Comparison of ENCODE assay signal across 23 cellular contexts in the genomic region with DNA sequence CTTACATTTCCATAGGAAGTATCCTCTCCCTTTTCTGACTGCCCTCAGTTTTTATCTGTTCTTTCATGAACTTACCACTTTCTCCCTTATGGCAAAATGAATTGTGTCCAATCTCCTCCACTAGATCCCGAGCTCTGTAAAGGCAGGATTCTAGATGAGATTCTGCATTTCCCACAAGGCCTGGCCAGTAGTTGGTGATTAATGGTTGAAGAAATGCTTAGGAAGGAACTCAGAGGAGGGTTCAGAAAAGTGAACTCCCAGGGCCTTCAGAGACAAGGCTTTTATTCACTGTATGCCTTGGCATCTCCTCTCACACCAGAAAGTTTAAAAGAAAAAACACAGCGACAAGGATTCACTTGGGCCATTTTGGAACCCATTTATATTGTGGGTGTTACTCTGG.
DNase-seq lines count a peak whose midpoint lies in the region; ATAC-seq, FAIRE-seq and TF ChIP-seq lines count a peak whose summit lies in the region.
"Had no signal": no experiment of that assay in that cellular context is flagged by ENCODE, and none has a peak within 500 bp of the region (broad histone marks: within the 10 kb centered on the region; RNA-seq: fewer than 3 reads in every experiment).

No MANE protein-coding gene starts in this region.

- peak overlapping the region; percentile 58 for H3K4me2 ChIP-seq in osteoblast (ENCODE audit: insufficient read depth, low read length)
- H3K4me2 ChIP-seq: SK-N-SH had no signal

- H3K36me3 ChIP-seq in osteoblast (ENCODE audit: insufficient read depth, low read length), result no peaks in the 10 kb centered on the region
- H3K36me3 ChIP-seq in Peyer's patch, result no peaks in the 10 kb centered on the region
- H3K36me3 ChIP-seq: BE2C, upper lobe of right lung had no signal

- H3K27me3 Mint-ChIP-seq in activated naive CD8-positive, alpha-beta T cell, result no peaks in the 10 kb centered on the region
- no peaks in the 10 kb centered on the region for H3K27me3 Mint-ChIP-seq in activated naive CD8-positive, alpha-beta T cell treated with anti-CD3 and anti-CD28 coated beads, Interleukin-2, amount 50 U/mL, for 24 hours
- H3K27me3 Mint-ChIP-seq: natural killer cell treated with Interleukin-12 subunit alpha and Interleukin-12 subunit beta and Interleukin-15 and Interleukin-18, amount 100 ng/mL, for 72 hours had no signal

- H3K4me1 Mint-ChIP-seq in activated naive CD8-positive, alpha-beta T cell (ENCODE audit: low read depth), result peaks cover 19% of the 10 kb centered on the region
- peaks cover 32% of the 10 kb centered on the region for H3K4me1 Mint-ChIP-seq in activated naive CD8-positive, alpha-beta T cell treated with anti-CD3 and anti-CD28 coated beads, Interleukin-2, amount 50 U/mL, for 24 hours

- no peak overlapping the region for H3K4me3 Mint-ChIP-seq in activated naive CD8-positive, alpha-beta T cell
- no peak overlapping the region for H3K4me3 Mint-ChIP-seq in activated naive CD8-positive, alpha-beta T cell treated with anti-CD3 and anti-CD28 coated beads, Interleukin-2, amount 50 U/mL, for 24 hours
- H3K4me3 Mint-ChIP-seq: HFFc6; natural killer cell treated with Interleukin-12 subunit alpha and Interleukin-12 subunit beta and Interleukin-15 and Interleukin-18, amount 100 ng/mL, for 72 hours had no signal

- H3K4me3 ChIP-seq in osteoblast (ENCODE audit: insufficient read depth, low read length), result peak overlapping the region; percentile 6
- no peak overlapping the region for H3K4me3 ChIP-seq in Peyer's patch
- H3K4me3 ChIP-seq: skin epidermis, upper lobe of right lung had no signal

- H3K79me2 ChIP-seq in osteoblast (ENCODE audit: insufficient read depth, low read length), result no peaks in the 10 kb centered on the region

- no peak for DNase-seq in activated naive CD8-positive, alpha-beta T cell treated with anti-CD3 and anti-CD28 coated beads, Interleukin-2, amount 50 U/mL, for 24 hours
- DNase-seq in Right ventricle myocardium superior, result no peak
- DNase-seq in osteoblast (ENCODE audit: insufficient read length, low spot score, missing footprints), result peak; percentile 78
- no peak for DNase-seq in H54 (ENCODE audit: insufficient read length, low spot score)
- no peak for DNase-seq in NCI-H1694 (lab: John Stamatoyannopoulos, UW)
- DNase-seq in Peyer's patch, result no peak
- DNase-seq: activated CD4-positive, alpha-beta T cell treated with anti-CD3 and anti-CD28 coated beads, Interleukin-2, amount 50 U/mL, for 48 hours; activated naive CD4-positive, alpha-beta T cell treated with Interleukin-2 at 50 U/mL for 16 hours; BE2C; Calu3; HFFc6; hippocampal formation; NCI-H1417; NCI-H524 treated with DMSO at 0.1 percent for 48 hours; SK-N-SH; stimulated activated naive CD8-positive, alpha-beta T cell treated with anti-CD3 and anti-CD28 coated beads, Interleukin-15, Interleukin-2, amounts not matched to agents 100 U/mL and 50 U/mL, for 24 hours; upper lobe of right lung had no signal

- H3K4me1 ChIP-seq in osteoblast (ENCODE audit: insufficient read depth, low read length) (peaks cover 45% of the 10 kb centered on the region), Peyer's patch (no peaks in the 10 kb centered on the region)
- H3K4me1 ChIP-seq: BE2C, upper lobe of right lung had no signal

- peak overlapping the region; percentile 63 for H2AFZ ChIP-seq in osteoblast (ENCODE audit: low read length)

- no peak for TF ChIP-seq CTCF in osteoblast (IDR thresholded peaks at IDR 0.05; ENCODE audit: extremely low read depth, low read depth, low read length)
- no peak for TF ChIP-seq CTCF in Peyer's patch (IDR thresholded peaks at IDR 0.05)

- no peak for FAIRE-seq in H54 (lab: Jason Lieb, UNC)
- FAIRE-seq: colon, endometrium had no signal

- peak overlapping the region; percentile 31 for H3K27ac Mint-ChIP-seq in activated naive CD8-positive, alpha-beta T cell
- no peak overlapping the region for H3K27ac Mint-ChIP-seq in activated naive CD8-positive, alpha-beta T cell treated with anti-CD3 and anti-CD28 coated beads, Interleukin-2, amount 50 U/mL, for 24 hours
- H3K27ac Mint-ChIP-seq: HFFc6; natural killer cell treated with Interleukin-12 subunit alpha and Interleukin-12 subunit beta and Interleukin-15 and Interleukin-18, amount 100 ng/mL, for 72 hours had no signal

- no peak for ATAC-seq in activated naive CD8-positive, alpha-beta T cell treated with anti-CD3 and anti-CD28 coated beads, Interleukin-2, amount 50 U/mL, for 24 hours
- ATAC-seq in Right ventricle myocardium superior (ENCODE audit: poor library complexity) (peak; percentile 27), GM21737 (IDR thresholded peaks at IDR 0.05; ENCODE audit: unreplicated experiment) (no peak)
- ATAC-seq: natural killer cell treated with Interleukin-12 subunit alpha and Interleukin-12 subunit beta and Interleukin-15 and Interleukin-18, amount 100 ng/mL, for 72 hours; stimulated activated naive CD8-positive, alpha-beta T cell treated with anti-CD3 and anti-CD28 coated beads, Interleukin-15, Interleukin-2, amounts not matched to agents 100 U/mL and 50 U/mL, for 24 hours had no signal

- peaks cover 3% of the 10 kb centered on the region for H3K36me3 Mint-ChIP-seq in activated naive CD8-positive, alpha-beta T cell
- peaks cover 16% of the 10 kb centered on the region for H3K36me3 Mint-ChIP-seq in activated naive CD8-positive, alpha-beta T cell treated with anti-CD3 and anti-CD28 coated beads, Interleukin-2, amount 50 U/mL, for 24 hours (ENCODE audit: low read depth)
- H3K36me3 Mint-ChIP-seq: natural killer cell treated with Interleukin-12 subunit alpha and Interleukin-12 subunit beta and Interleukin-15 and Interleukin-18, amount 100 ng/mL, for 72 hours had no signal

- H3K27me3 ChIP-seq in osteoblast (ENCODE audit: insufficient read depth, low read length) (no peaks in the 10 kb centered on the region), Peyer's patch (no peaks in the 10 kb centered on the region)
- H3K27me3 ChIP-seq: BE2C, upper lobe of right lung had no signal

- H3K9me3 Mint-ChIP-seq in activated naive CD8-positive, alpha-beta T cell (ENCODE audit: low read depth), result no peaks in the 10 kb centered on the region
- H3K9me3 Mint-ChIP-seq in activated naive CD8-positive, alpha-beta T cell treated with anti-CD3 and anti-CD28 coated beads, Interleukin-2, amount 50 U/mL, for 24 hours, result peaks cover 9% of the 10 kb centered on the region
- H3K9me3 Mint-ChIP-seq: HFFc6; natural killer cell treated with Interleukin-12 subunit alpha and Interleukin-12 subunit beta and Interleukin-15 and Interleukin-18, amount 100 ng/mL, for 72 hours had no signal

- peak overlapping the region; percentile 72 for H3K27ac ChIP-seq in osteoblast (ENCODE audit: low read depth, low read length)
- H3K27ac ChIP-seq in Peyer's patch, result no peak overlapping the region
- H3K27ac ChIP-seq: upper lobe of right lung had no signal

- TF ChIP-seq POLR2A in H54 (IDR thresholded peaks at IDR 0.05; ENCODE audit: low read depth, low read length) (no peak), Peyer's patch (IDR thresholded peaks at IDR 0.05) (no peak)

- H3K9me3 ChIP-seq in osteoblast (ENCODE audit: low read depth, low read length), result no peaks in the 10 kb centered on the region
- no peaks in the 10 kb centered on the region for H3K9me3 ChIP-seq in Peyer's patch
- H3K9me3 ChIP-seq: BE2C, SK-N-SH, upper lobe of right lung had no signal

- intact Hi-C loops in Right ventricle myocardium superior (cut with DNase I), result no loop called here

- H4K20me1 ChIP-seq in osteoblast (ENCODE audit: insufficient read depth, low read length), result no peaks in the 10 kb centered on the region
